ENCODE assay signal across 8 cellular contexts in the genomic region with DNA sequence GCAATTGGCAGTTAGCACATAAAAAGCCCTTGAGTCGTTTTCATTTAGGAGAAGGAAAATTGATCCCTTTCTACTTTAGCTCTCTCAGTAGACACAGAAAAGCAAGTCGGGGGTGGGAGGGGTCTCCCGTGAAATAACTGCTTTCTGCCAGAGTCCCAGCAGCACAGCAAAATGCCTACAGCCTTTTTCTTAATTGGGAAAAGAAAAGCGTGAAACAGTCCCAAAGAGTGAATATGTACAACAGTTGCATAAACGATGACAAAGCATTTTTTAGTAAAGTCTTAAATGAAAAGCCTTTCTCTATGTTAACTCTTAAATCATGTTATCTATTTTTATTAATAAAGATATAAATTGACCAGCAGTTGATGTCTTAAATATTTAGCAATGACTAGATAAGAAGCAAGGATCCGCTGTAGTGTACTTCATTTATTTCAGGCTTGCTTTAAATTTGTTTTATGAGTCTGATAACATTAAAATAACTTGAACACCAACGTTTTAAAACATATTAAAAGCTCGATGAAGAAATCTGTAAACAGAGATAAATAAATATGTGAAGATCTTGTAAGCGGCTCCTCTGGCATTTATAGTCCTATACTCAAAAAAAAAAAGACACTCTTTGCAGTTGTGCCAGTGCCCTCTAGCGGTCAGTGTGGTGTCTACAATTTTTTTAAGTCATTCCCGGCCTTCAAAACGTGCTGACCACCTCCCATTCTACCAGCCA. TPM values are rescaled to one million over a fixed set of nuclear protein-coding genes. Genes with fewer than 3 reads are reported as not detected.
DNase-seq lines count a peak whose midpoint lies in the region; ATAC-seq, FAIRE-seq and TF ChIP-seq lines count a peak whose summit lies in the region.

No MANE protein-coding gene starts in this region.

- peak; percentile 90 for TF ChIP-seq CTCF in progenitor cell of endocrine pancreas (IDR thresholded peaks at IDR 0.05; ENCODE audit: unreplicated experiment)

- peaks cover 3% of the 10 kb centered on the region for H3K36me3 Mint-ChIP-seq in progenitor cell of endocrine pancreas (ENCODE audit: insufficient read depth)

- peaks cover 3% of the 10 kb centered on the region for H3K9me3 Mint-ChIP-seq in progenitor cell of endocrine pancreas (ENCODE audit: low read depth)

- H3K4me3 Mint-ChIP-seq in progenitor cell of endocrine pancreas (ENCODE audit: low read depth), result no peak overlapping the region

- no peak for ATAC-seq in HG03439 (IDR thresholded peaks at IDR 0.05; ENCODE audit: unreplicated experiment)

- in situ Hi-C loops in ACHN (cut with HindIII; ENCODE audit: low pct_ligation_motif_present, low pct_unique_long_range_greater_than_20kb, low sequenced_read_pairs), result no loop called here

- DNase-seq in ACHN (peak; percentile 84), GM18507 (ENCODE audit: extremely low spot score, insufficient read length, low read depth) (no peak), Kasumi-1 (lab: John Stamatoyannopoulos, UW) (peak; percentile 8 to 17), RKO (ENCODE audit: low spot score) (peak; percentile 72), glomerular endothelial cell (ENCODE audit: extremely low read depth, low read depth, low spot score) (peak; percentile 39), progenitor cell of endocrine pancreas (ENCODE audit: low spot score, unreplicated experiment) (peak; percentile 40)
- DNase-seq in activated gamma-delta T cell treated with anti-CD3 and anti-CD28 coated beads, Interleukin-2, amount 50 U/mL, for 16 hours (ENCODE audit: low read depth), result peak; percentile 33

- no peak overlapping the region for H3K27ac Mint-ChIP-seq in progenitor cell of endocrine pancreas

- no peaks in the 10 kb centered on the region for H3K27me3 Mint-ChIP-seq in progenitor cell of endocrine pancreas

- peaks cover 14% of the 10 kb centered on the region for H3K4me1 Mint-ChIP-seq in progenitor cell of endocrine pancreas (ENCODE audit: low read depth)

- FAIRE-seq in GM18507 (lab: Jason Lieb, UNC), result peak; percentile 83

RNA-seq across cellular contexts. Expression of gene ATIC, which starts 42.3 kb away (rescaled TPM):
- total RNA-seq in glomerular endothelial cell, result 43.6 and 46.2 TPM in 2 replicates
- 145 and 148 TPM in 2 replicates for total RNA-seq in progenitor cell of endocrine pancreas
